In genomic region chr17:9566067-9566466, GRCh38 we compare ENCODE assay signal across 15 cellular contexts. TPM values are rescaled to one million over a fixed set of nuclear protein-coding genes. Genes with fewer than 3 reads are reported as not detected.
A peak's percentile ranks its signal among the peaks of the same experiment; 100 is the strongest.
DNase-seq lines count a peak whose midpoint lies in the region; ATAC-seq and TF ChIP-seq lines count a peak whose summit lies in the region.
"Had no signal": no experiment of that assay in that cellular context is flagged by ENCODE, and none has a peak within 500 bp of the region (broad histone marks: within the 10 kb centered on the region; RNA-seq: fewer than 3 reads in every experiment).

No MANE protein-coding gene starts in this region.

- ATAC-seq in activated CD8-positive, alpha-beta T cell treated with anti-CD3 and anti-CD28 coated beads for 36 hours, result no peak
- no peak for ATAC-seq in memory B cell (ENCODE audit: low read depth)
- no peak for ATAC-seq in HG02884 (IDR thresholded peaks at IDR 0.05; ENCODE audit: unreplicated experiment)
- ATAC-seq in HG03439 (IDR thresholded peaks at IDR 0.05; ENCODE audit: unreplicated experiment), result no peak

- H3K4me3 Mint-ChIP-seq in activated CD4-positive, alpha-beta T cell treated with anti-CD3 and anti-CD28 coated beads, Interleukin-2, amount 10 ng/mL, durations not matched to agents 7 days and 5 days, result peak overlapping the region; percentile 12
- H3K4me3 Mint-ChIP-seq in IgD-negative memory B cell (peak overlapping the region in 1 of 4 donors; percentile 17), memory B cell (no peak overlapping the region)
- H3K4me3 Mint-ChIP-seq in activated CD8-positive, alpha-beta T cell treated with anti-CD3 and anti-CD28 coated beads for 36 hours, result no peak overlapping the region
- H3K4me3 Mint-ChIP-seq: activated B cell treated with CpG ODN at 0.5 μM for 24 hours had no signal

- peak overlapping the region; percentile 32 for H3K27ac Mint-ChIP-seq in activated CD4-positive, alpha-beta T cell treated with anti-CD3 and anti-CD28 coated beads, Interleukin-2, amount 10 ng/mL, durations not matched to agents 7 days and 5 days
- H3K27ac Mint-ChIP-seq in IgD-negative memory B cell (peak overlapping the region in 2 of 3 donors; percentile 18 to 20), memory B cell (peak overlapping the region; percentile 12)
- peak overlapping the region; percentile 64 for H3K27ac Mint-ChIP-seq in activated CD8-positive, alpha-beta T cell treated with anti-CD3 and anti-CD28 coated beads for 36 hours
- H3K27ac Mint-ChIP-seq: activated B cell treated with CpG ODN at 0.5 μM for 24 hours had no signal

- POLR2A ChIA-PET in activated CD4-positive, alpha-beta T cell treated with anti-CD3 and anti-CD28 coated beads, Interleukin-2, amount 10 ng/mL, durations not matched to agents 7 days and 5 days (lab: Charles Lee), result no interaction called here
- POLR2A ChIA-PET in activated CD8-positive, alpha-beta T cell treated with anti-CD3 and anti-CD28 coated beads for 36 hours (lab: Charles Lee), result no interaction called here

- H3K4me1 Mint-ChIP-seq in activated CD4-positive, alpha-beta T cell treated with anti-CD3 and anti-CD28 coated beads, Interleukin-2, amount 10 ng/mL, durations not matched to agents 7 days and 5 days, result peaks cover 15% of the 10 kb centered on the region
- H3K4me1 Mint-ChIP-seq in IgD-negative memory B cell (peaks cover 11 to 26% (median 24%) of the 10 kb centered on the region in 3 donors), memory B cell (peaks cover 18% of the 10 kb centered on the region)
- peaks cover 34% of the 10 kb centered on the region for H3K4me1 Mint-ChIP-seq in activated CD8-positive, alpha-beta T cell treated with anti-CD3 and anti-CD28 coated beads for 36 hours (ENCODE audit: low read depth)

- CTCF ChIA-PET in activated CD4-positive, alpha-beta T cell treated with anti-CD3 and anti-CD28 coated beads, Interleukin-2, amount 10 ng/mL, durations not matched to agents 7 days and 5 days (lab: Charles Lee), result interaction anchor here (1.4 kb wide), 1 partner anchor 11 kb away, joined by 6 read pairs; the partner anchor contains the start of gene CFAP52
- CTCF ChIA-PET in activated CD8-positive, alpha-beta T cell treated with anti-CD3 and anti-CD28 coated beads for 36 hours (lab: Charles Lee), result interaction anchor here (1.4 to 2.6 kb wide), 3 partner anchors 8 to 11 kb away, joined by 3 to 16 read pairs (median 4); partner anchors contain the start of genes CFAP52 and STX8

- TF ChIP-seq CTCF in activated CD8-positive, alpha-beta T cell treated with anti-CD3 and anti-CD28 coated beads for 36 hours (IDR thresholded peaks at IDR 0.05), result no peak

- intact Hi-C loops in activated CD8-positive, alpha-beta T cell treated with anti-CD3 and anti-CD28 coated beads for 36 hours (cut with micrococcal nuclease), result no loop called here

- H3K9me3 Mint-ChIP-seq in activated CD4-positive, alpha-beta T cell treated with anti-CD3 and anti-CD28 coated beads, Interleukin-2, amount 10 ng/mL, durations not matched to agents 7 days and 5 days, result no peaks in the 10 kb centered on the region
- H3K9me3 Mint-ChIP-seq in IgD-negative memory B cell (peaks cover 0 to 4% (median 3%) of the 10 kb centered on the region in 3 donors), memory B cell (peaks cover 3% of the 10 kb centered on the region)
- H3K9me3 Mint-ChIP-seq in activated CD8-positive, alpha-beta T cell treated with anti-CD3 and anti-CD28 coated beads for 36 hours, result no peaks in the 10 kb centered on the region
- H3K9me3 Mint-ChIP-seq: activated B cell treated with CpG ODN at 0.5 μM for 24 hours had no signal

- no peaks in the 10 kb centered on the region for H3K27me3 Mint-ChIP-seq in activated CD4-positive, alpha-beta T cell treated with anti-CD3 and anti-CD28 coated beads, Interleukin-2, amount 10 ng/mL, durations not matched to agents 7 days and 5 days
- no peaks in the 10 kb centered on the region for H3K27me3 Mint-ChIP-seq in IgD-negative memory B cell
- no peaks in the 10 kb centered on the region for H3K27me3 Mint-ChIP-seq in activated CD8-positive, alpha-beta T cell treated with anti-CD3 and anti-CD28 coated beads for 36 hours
- H3K27me3 Mint-ChIP-seq in memory B cell, result no peaks in the 10 kb centered on the region
- H3K27me3 Mint-ChIP-seq: activated B cell treated with CpG ODN at 0.5 μM for 24 hours had no signal

- H3K36me3 Mint-ChIP-seq in activated CD4-positive, alpha-beta T cell treated with anti-CD3 and anti-CD28 coated beads, Interleukin-2, amount 10 ng/mL, durations not matched to agents 7 days and 5 days (ENCODE audit: low read depth), result peaks cover 43% of the 10 kb centered on the region
- H3K36me3 Mint-ChIP-seq in IgD-negative memory B cell (peaks cover 24% of the 10 kb centered on the region), memory B cell (peaks cover 39% of the 10 kb centered on the region)
- H3K36me3 Mint-ChIP-seq in activated CD8-positive, alpha-beta T cell treated with anti-CD3 and anti-CD28 coated beads for 36 hours (ENCODE audit: low read depth), result peaks cover 33% of the 10 kb centered on the region

- DNase-seq in activated CD4-positive, alpha-beta T cell treated with anti-CD3 and anti-CD28 coated beads, Interleukin-2, amount 10 ng/mL, durations not matched to agents 7 days and 5 days, result no peak
- no peak for DNase-seq in activated CD4-positive, alpha-beta T cell treated with anti-CD3 and anti-CD28 coated beads for 4 hours
- no peak for DNase-seq in activated CD8-positive, alpha-beta T cell treated with anti-CD3 and anti-CD28 coated beads for 36 hours
- DNase-seq in memory B cell (ENCODE audit: low spot score in 2 of 2) (no peak), mesenteric fat pad (ENCODE audit: low spot score) (no peak)
- DNase-seq: activated B cell treated with CpG ODN at 0.5 μM for 24 hours; NCI-H1436; NK-92 treated with Interleukin-12 subunit alpha and Interleukin-12 subunit beta, amount 100 ng/mL, for 24 hours; SK-N-SH had no signal

RNA-seq across cellular contexts. Expression of gene STX8, which starts 9.6 kb away (rescaled TPM):
- 10 to 100 TPM; 84.8 to 91.7 TPM for total RNA-seq in activated CD4-positive, alpha-beta T cell treated with anti-CD3 and anti-CD28 coated beads, Interleukin-2, amount 10 ng/mL, durations not matched to agents 7 days and 5 days
- 142 TPM for polyA plus RNA-seq in IgD-negative memory B cell
- total RNA-seq in activated CD8-positive, alpha-beta T cell treated with anti-CD3 and anti-CD28 coated beads for 36 hours, result 10 to 100 TPM; 59.6 to 71.5 TPM
- 77.0 TPM for total RNA-seq in mesenteric fat pad

RNA-seq across cellular contexts. Expression of gene CFAP52, which starts 10.4 kb away (rescaled TPM):
- total RNA-seq in activated CD4-positive, alpha-beta T cell treated with anti-CD3 and anti-CD28 coated beads, Interleukin-2, amount 10 ng/mL, durations not matched to agents 7 days and 5 days, result not detected
- not detected for polyA plus RNA-seq in IgD-negative memory B cell
- not detected for total RNA-seq in activated CD8-positive, alpha-beta T cell treated with anti-CD3 and anti-CD28 coated beads for 36 hours
- total RNA-seq in mesenteric fat pad, result not detected
- total RNA-seq: activated B cell treated with CpG ODN at 0.5 μM for 24 hours, chondrocyte, G401, HT1080 had no signal

Comparison
In these comparisons a context has a peak if more than half of its experiments do, and no peak if none do; other contexts are left out.
1. H3K27ac Mint-ChIP-seq: peak in every context shown above with its lines; median percentile 64 in activated CD8-positive, alpha-beta T cell treated with anti-CD3 and anti-CD28 coated beads for 36 hours; 32 in activated CD4-positive, alpha-beta T cell treated with anti-CD3 and anti-CD28 coated beads, Interleukin-2, amount 10 ng/mL, durations not matched to agents 7 days and 5 days; 19 in IgD-negative memory B cell; 12 in memory B cell.